In the genomic region with DNA sequence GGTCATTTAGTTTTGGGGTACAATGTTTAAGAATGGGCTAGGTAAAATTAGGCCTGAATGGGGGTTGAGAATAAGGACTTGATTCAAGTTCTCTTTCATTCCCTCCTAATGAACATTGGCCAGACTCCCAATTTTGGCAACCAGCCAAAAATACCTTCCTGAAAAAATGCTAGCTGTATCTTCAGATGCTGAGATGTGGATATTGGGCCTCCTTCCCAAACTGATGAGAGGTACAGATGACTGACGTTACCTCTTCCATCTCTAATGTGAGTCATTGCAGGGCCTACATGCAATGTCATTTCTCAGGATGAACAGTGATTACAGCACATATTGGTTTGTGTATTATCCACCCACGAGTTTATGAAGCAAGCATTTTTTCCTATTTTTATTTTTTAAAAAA, we compare ENCODE assay signal across 20 cellular contexts.
DNase-seq lines count a peak whose midpoint lies in the region; ATAC-seq and TF ChIP-seq lines count a peak whose summit lies in the region.
"Had no signal": no experiment of that assay in that cellular context is flagged by ENCODE, and none has a peak within 500 bp of the region (broad histone marks: within the 10 kb centered on the region; RNA-seq: fewer than 3 reads in every experiment).

No MANE protein-coding gene starts in this region.

- in situ Hi-C loops in IMR-90 (cut with MboI; ENCODE audit: low sequenced_read_pairs), result no loop called here

- H3K18ac ChIP-seq in IMR-90 (ENCODE audit: low read depth, low read length), result no peak overlapping the region

- no peak overlapping the region for H2BK120ac ChIP-seq in IMR-90 (ENCODE audit: low read depth, low read length)

- DNase-seq in EL (peak; percentile 8), IMR-90 (peak; percentile 38), SK-N-DZ (ENCODE audit: low spot score) (peak; percentile 36), fibroblast of mammary gland (ENCODE audit: low read depth) (peak; percentile 72), spleen (no peak), ascending aorta (ENCODE audit: low spot score in 2 of 2) (no peak), NCI-H2196 treated with DMSO at 0.1 percent for 48 hours (lab: John Stamatoyannopoulos, UW; ENCODE audit: unreplicated experiment) (no peak), stomach (no peak)
- DNase-seq: activated CD4-positive, alpha-beta T cell treated with anti-CD3 and anti-CD28 coated beads, Interleukin-2, amount 10 ng/mL, durations not matched to agents 24 days and 14 days; cortex of kidney; heart right ventricle; NCI-H187; NCI-H510A; SHP77 treated with DMSO at 0.1 percent for 48 hours; stimulated activated CD4-positive, alpha-beta T cell treated with anti-CD3 and anti-CD28 coated beads, Interleukin-2, amount 100 ng/mL, for 24 hours; stimulated activated naive CD4-positive, alpha-beta T cell treated with Interleukin-2 at 50 U/mL for 16 hours; T-helper 1 cell; tibial artery had no signal

- no CpG with 5 or more reads among the region's 2 CpGs for WGBS in IMR-90 (ENCODE audit: extremely low coverage in 2 of 2, insufficient read length in 1 of 2), 2 experiments
- WGBS in spleen, 5 donors, result 73 to 88% (median 79%) methylated on average over 2 of the region's 2 CpGs
- WGBS in stomach, 5 donors, result 67 to 86% (median 77%) methylated on average over 2 of the region's 2 CpGs

- no peaks in the 10 kb centered on the region for H3K4me1 ChIP-seq in IMR-90 (ENCODE audit: control insufficient read depth, insufficient read depth, low read length)
- H3K4me1 ChIP-seq in spleen, result peaks cover 0 to 15% (median 0%) of the 10 kb centered on the region in 6 donors
- no peaks in the 10 kb centered on the region for H3K4me1 ChIP-seq in ascending aorta
- peaks cover 0 to 25% (median 12%) of the 10 kb centered on the region in 4 donors for H3K4me1 ChIP-seq in stomach
- H3K4me1 ChIP-seq: neural progenitor cell, tibial artery had no signal

- no peak overlapping the region for H4K5ac ChIP-seq in IMR-90 (ENCODE audit: low read depth, low read length)

- no peak overlapping the region for H3K14ac ChIP-seq in IMR-90 (replicated peaks; ENCODE audit: low read depth, low read length)

- H3K56ac ChIP-seq in IMR-90 (ENCODE audit: extremely low read depth, insufficient read depth, low read length), result no peak overlapping the region

- peaks cover 13% of the 10 kb centered on the region for H3K9me1 ChIP-seq in IMR-90 (ENCODE audit: insufficient read depth, low read length)

- POLR2A ChIA-PET in IMR-90 (lab: Charles Lee; ENCODE audit: unreplicated experiment), result no interaction called here

- intact Hi-C loops in IMR-90 (cut with micrococcal nuclease), result no loop called here
- intact Hi-C loops in spleen (cut with DNase I; ENCODE audit: low total_unique reads), result no loop called here
- intact Hi-C loops in ascending aorta (cut with DNase I), result no loop called here
- intact Hi-C loops in stomach (cut with DNase I; ENCODE audit: low total_unique reads), result no loop called here

- H3K27ac ChIP-seq in IMR-90 (ENCODE audit: insufficient read depth, low read length) (no peak overlapping the region), spleen (no peak overlapping the region), ascending aorta (no peak overlapping the region), stomach (no peak overlapping the region)
- H3K27ac ChIP-seq: heart right ventricle, neural progenitor cell, tibial artery had no signal

- H4K20me1 ChIP-seq in IMR-90 (ENCODE audit: insufficient read depth, low read length), result peaks cover 45% of the 10 kb centered on the region

- no peak overlapping the region for H3K4ac ChIP-seq in IMR-90 (ENCODE audit: low read depth, low read length)

- no peak overlapping the region for H2AFZ ChIP-seq in IMR-90 (replicated peaks; ENCODE audit: low read length, poor library complexity)
- H2AFZ ChIP-seq: neural progenitor cell had no signal

- TF ChIP-seq POLR2A in IMR-90 (IDR thresholded peaks at IDR 0.05; ENCODE audit: low read depth, low read length) (no peak), spleen (IDR thresholded peaks at IDR 0.05) (no peak), stomach (IDR thresholded peaks at IDR 0.05) (no peak)

- no peak overlapping the region for H3K9ac ChIP-seq in IMR-90 (ENCODE audit: low read depth, low read length)
- H3K9ac ChIP-seq: neural progenitor cell had no signal

- H3K27me3 ChIP-seq in IMR-90 (ENCODE audit: control insufficient read depth, insufficient read depth, low read length) (no peaks in the 10 kb centered on the region), spleen (replicated peaks in 1 of 7) (no peaks in the 10 kb centered on the region), ascending aorta (no peaks in the 10 kb centered on the region), stomach (no peaks in the 10 kb centered on the region)
- H3K27me3 ChIP-seq: heart right ventricle, neural progenitor cell, tibial artery had no signal

- no peak overlapping the region for H4K91ac ChIP-seq in IMR-90 (ENCODE audit: insufficient read depth, low read depth, low read length)

- no peak overlapping the region for H2BK20ac ChIP-seq in IMR-90 (ENCODE audit: low read depth, low read length)

- no peak overlapping the region for H3K23ac ChIP-seq in IMR-90 (ENCODE audit: low read depth, low read length)

- H3K4me3 ChIP-seq in IMR-90 (ENCODE audit: insufficient read depth, low read depth, low read length), result no peak overlapping the region
- H3K4me3 ChIP-seq in fibroblast of mammary gland (ENCODE audit: control insufficient read depth, low read depth, low read length), result no peak overlapping the region
- H3K4me3 ChIP-seq in spleen, result no peak overlapping the region
- no peak overlapping the region for H3K4me3 ChIP-seq in ascending aorta
- no peak overlapping the region for H3K4me3 ChIP-seq in stomach
- H3K4me3 ChIP-seq: heart right ventricle, neural progenitor cell, tibial artery had no signal

- no peak for TF ChIP-seq EP300 in stomach (IDR thresholded peaks at IDR 0.05)

- H3K9me3 ChIP-seq in IMR-90 (ENCODE audit: control insufficient read depth, insufficient read depth, low read length) (no peaks in the 10 kb centered on the region), spleen (no peaks in the 10 kb centered on the region), ascending aorta (no peaks in the 10 kb centered on the region), stomach (no peaks in the 10 kb centered on the region)
- H3K9me3 ChIP-seq: heart right ventricle, tibial artery had no signal

- H2AK5ac ChIP-seq in IMR-90 (ENCODE audit: low read depth, low read length), result no peak overlapping the region

- peaks cover 53 to 65% of the 10 kb centered on the region in 2 experiments for H3K79me1 ChIP-seq in IMR-90 (ENCODE audit: low read depth in 1 of 2, low read length in 2 of 2)

- no peak overlapping the region for H2BK5ac ChIP-seq in IMR-90 (ENCODE audit: low read depth, low read length, poor library complexity, severe bottlenecking)

- no peak for TF ChIP-seq CTCF in IMR-90 (conservative IDR thresholded peaks at IDR 0.05; ENCODE audit: low read depth, low read length)
- no peak for TF ChIP-seq CTCF in fibroblast of mammary gland (conservative IDR thresholded peaks at IDR 0.05; ENCODE audit: control insufficient read depth, insufficient read depth, low read depth, low read length)
- no peak for TF ChIP-seq CTCF in spleen (IDR thresholded peaks at IDR 0.05 in 8 of 11, conservative IDR thresholded peaks at IDR 0.05 in 3 of 11)
- no peak for TF ChIP-seq CTCF in ascending aorta (IDR thresholded peaks at IDR 0.05)
- no peak for TF ChIP-seq CTCF in stomach (IDR thresholded peaks at IDR 0.05)

- CTCF ChIA-PET in IMR-90 (lab: Yijun Ruan, JAX), result interaction anchor here (1.5 kb wide), 1 partner anchor 11 kb away, joined by 5 read pairs; no protein-coding TSS in a partner anchor

- dilution Hi-C loops in IMR-90 (cut with HindIII; ENCODE audit: low sequenced_read_pairs, unreplicated experiment), result no loop called here

- no peak overlapping the region for H4K8ac ChIP-seq in IMR-90 (ENCODE audit: low read depth in 2 of 2, low read length in 2 of 2)

- no peak overlapping the region for H2BK15ac ChIP-seq in IMR-90 (ENCODE audit: low read depth, low read length)

- BruUV-seq in IMR-90 (replicated peaks; lab: Mats Ljungman, UMichigan), result no TSS peak

- H3K4me2 ChIP-seq in IMR-90 (ENCODE audit: low read depth, low read length), result no peak overlapping the region
- H3K4me2 ChIP-seq: neural progenitor cell had no signal

- no peak overlapping the region for H2AK9ac ChIP-seq in IMR-90 (replicated peaks; ENCODE audit: low read depth, low read length, poor library complexity)

- H3K36me3 ChIP-seq in IMR-90 (ENCODE audit: control insufficient read depth, insufficient read depth, low read length), result peaks cover 6% of the 10 kb centered on the region
- H3K36me3 ChIP-seq in spleen, result peaks cover 0 to 31% (median 4%) of the 10 kb centered on the region in 6 donors
- peaks cover 0 to 12% of the 10 kb centered on the region in 2 donors for H3K36me3 ChIP-seq in ascending aorta
- H3K36me3 ChIP-seq in stomach, result peaks cover 0 to 15% (median 12%) of the 10 kb centered on the region in 4 donors
- H3K36me3 ChIP-seq: neural progenitor cell had no signal

- ATAC-seq in IMR-90 (ENCODE audit: low read depth), result no peak
- ATAC-seq: HCT116, heart right ventricle had no signal

- TF ChIP-seq RAD21 in IMR-90 (IDR thresholded peaks at IDR 0.05; ENCODE audit: low read length), result no peak

TF ChIP-seq in IMR-90, 13 proteins besides CTCF, POLR2A, EP300 and RAD21 (continues in another document):
- TF ChIP-seq RFX5 (IDR thresholded peaks at IDR 0.05; ENCODE audit: low read depth, low read length) (no peak), CHD1 (IDR thresholded peaks at IDR 0.05; ENCODE audit: low read depth, low read length) (no peak), RCOR1 (IDR thresholded peaks at IDR 0.05; ENCODE audit: insufficient replicate concordance, low read length) (no peak), MXI1 (IDR thresholded peaks at IDR 0.05; ENCODE audit: borderline replicate concordance, low read depth, low read length) (no peak), MAFK (IDR thresholded peaks at IDR 0.05; ENCODE audit: low read depth, low read length) (no peak), MAZ (IDR thresholded peaks at IDR 0.05; ENCODE audit: borderline replicate concordance, low read depth, low read length) (no peak), CEBPB (IDR thresholded peaks at IDR 0.05; ENCODE audit: low read depth, low read length) (no peak)
- TF ChIP-seq, protein P1, sequence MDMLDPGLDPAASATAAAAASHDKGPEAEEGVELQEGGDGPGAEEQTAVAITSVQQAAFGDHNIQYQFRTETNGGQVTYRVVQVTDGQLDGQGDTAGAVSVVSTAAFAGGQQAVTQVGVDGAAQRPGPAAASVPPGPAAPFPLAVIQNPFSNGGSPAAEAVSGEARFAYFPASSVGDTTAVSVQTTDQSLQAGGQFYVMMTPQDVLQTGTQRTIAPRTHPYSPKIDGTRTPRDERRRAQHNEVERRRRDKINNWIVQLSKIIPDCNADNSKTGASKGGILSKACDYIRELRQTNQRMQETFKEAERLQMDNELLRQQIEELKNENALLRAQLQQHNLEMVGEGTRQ (IDR thresholded peaks at IDR 0.05; ENCODE audit: low read depth, low read length), result no peak

Comparison
In these comparisons a context has a peak if more than half of its experiments do, and no peak if none do; other contexts are left out.
1. DNase-seq: peak in EL (single experiment), IMR-90 (single experiment), SK-N-DZ (single experiment) and fibroblast of mammary gland (single experiment); none in spleen (single experiment), ascending aorta (0 of 2), NCI-H2196 treated with DMSO at 0.1 percent for 48 hours (single experiment) and stomach (single experiment).